ENCODE assay signal across 8 cellular contexts in genomic region chr16:67993207-67994036, GRCh38. TPM values are rescaled to one million over a fixed set of nuclear protein-coding genes. Genes with fewer than 3 reads are reported as not detected.
A peak's percentile ranks its signal among the peaks of the same experiment; 100 is the strongest.
DNase-seq lines count a peak whose midpoint lies in the region; ATAC-seq and TF ChIP-seq lines count a peak whose summit lies in the region.

No MANE protein-coding gene starts in this region.

- CTCF ChIA-PET in Caco-2 (lab: Charles Lee), result interaction anchor here (0.5 to 1.0 kb wide), 9 partner anchors 11 to 872 kb away, joined by 3 to 12 read pairs (median 3); partner anchors contain the start of genes DDX28 and DUS2

- DNase-seq in Caco-2 (peak; percentile 80 to 86), HuH-7.5 (ENCODE audit: low spot score) (peak; percentile 90), RWPE2 (ENCODE audit: low spot score) (no peak), foreskin keratinocyte (peak in 1 of 2 donors; percentile 19), omental fat pad (ENCODE audit: low spot score) (peak; percentile 57), suprapubic skin (ENCODE audit: low spot score in 2 of 2) (peak; percentile 85 to 88)
- DNase-seq in activated effector memory CD4-positive, alpha-beta T cell treated with anti-CD3 and anti-CD28 coated beads, Interleukin-2, amount 50 U/mL, for 16 hours, result peak; percentile 94

- TF ChIP-seq POLR2A in suprapubic skin (IDR thresholded peaks at IDR 0.05), result no peak

- H3K4me1 ChIP-seq in Caco-2, result peaks cover 7% of the 10 kb centered on the region
- H3K4me1 ChIP-seq in RWPE2 (ENCODE audit: insufficient read depth, poor library complexity, severe bottlenecking), result no peaks in the 10 kb centered on the region
- peaks cover 6% of the 10 kb centered on the region for H3K4me1 ChIP-seq in foreskin keratinocyte
- peaks cover 15% of the 10 kb centered on the region for H3K4me1 ChIP-seq in suprapubic skin

- intact Hi-C loops in Caco-2 (cut with micrococcal nuclease; ENCODE audit: unreplicated experiment), result loop anchor here (1.0 to 2.0 kb wide), 4 partner anchors 47 to 241 kb away; no protein-coding TSS in a partner anchor

- H3K27ac Mint-ChIP-seq in Caco-2 (ENCODE audit: unreplicated experiment), result no peak overlapping the region

- H3K9me3 ChIP-seq in Caco-2 (no peaks in the 10 kb centered on the region), RWPE2 (ENCODE audit: severe bottlenecking) (no peaks in the 10 kb centered on the region), suprapubic skin (no peaks in the 10 kb centered on the region)

- no TSS peak for BruUV-seq in Caco-2 (replicated peaks; lab: Mats Ljungman, UMichigan)

- no peaks in the 10 kb centered on the region for H3K4me1 Mint-ChIP-seq in Caco-2 (ENCODE audit: low read depth, unreplicated experiment)

- TF ChIP-seq EP300 in suprapubic skin (IDR thresholded peaks at IDR 0.05), result no peak

- 27% methylated on average over 12 of the region's 38 CpGs for WGBS in suprapubic skin

- no peaks in the 10 kb centered on the region for H3K27me3 Mint-ChIP-seq in Caco-2 (ENCODE audit: insufficient read depth, unreplicated experiment)

- H3K36me3 ChIP-seq in Caco-2 (ENCODE audit: control insufficient read depth, insufficient read depth, low read length) (no peaks in the 10 kb centered on the region), RWPE2 (ENCODE audit: low read depth) (no peaks in the 10 kb centered on the region), suprapubic skin (no peaks in the 10 kb centered on the region)

- H3K27ac ChIP-seq in RWPE2 (ENCODE audit: poor library complexity, severe bottlenecking) (no peak overlapping the region), foreskin keratinocyte (no peak overlapping the region), suprapubic skin (peak overlapping the region; percentile 4)

- TF ChIP-seq CTCF in Caco-2 (IDR thresholded peaks at IDR 0.05; ENCODE audit: insufficient read depth in 1 of 2, low read depth in 1 of 2, low read length in 1 of 2, severe bottlenecking in 1 of 2, unreplicated experiment in 1 of 2), result peak; percentile 95
- TF ChIP-seq CTCF in RWPE2 (IDR thresholded peaks at IDR 0.05; ENCODE audit: poor library complexity, severe bottlenecking), result peak; percentile 98
- peak; percentile 98 for TF ChIP-seq CTCF in foreskin keratinocyte (conservative IDR thresholded peaks at IDR 0.05)
- TF ChIP-seq CTCF in omental fat pad (IDR thresholded peaks at IDR 0.05), result peak in 2 of 3 donors; percentile 88 to 98
- peak; percentile 96 to 99 for TF ChIP-seq CTCF in suprapubic skin (IDR thresholded peaks at IDR 0.05)

- peak overlapping the region; percentile 37 for H3K4me3 Mint-ChIP-seq in Caco-2 (ENCODE audit: unreplicated experiment)

- POLR2A ChIA-PET in Caco-2 (lab: Charles Lee), result interaction anchor here (0.6 kb wide), 2 partner anchors 27 to 58 kb away, joined by 3 to 5 read pairs; no protein-coding TSS in a partner anchor

- H3K9me3 Mint-ChIP-seq in Caco-2 (ENCODE audit: unreplicated experiment), result no peaks in the 10 kb centered on the region

- no peaks in the 10 kb centered on the region for H3K27me3 ChIP-seq in Caco-2 (replicated peaks; ENCODE audit: control insufficient read depth, insufficient read depth, low read length)
- no peaks in the 10 kb centered on the region for H3K27me3 ChIP-seq in RWPE2 (ENCODE audit: insufficient read depth, poor library complexity, severe bottlenecking)
- H3K27me3 ChIP-seq in foreskin keratinocyte, result no peaks in the 10 kb centered on the region
- no peaks in the 10 kb centered on the region for H3K27me3 ChIP-seq in suprapubic skin

- no peaks in the 10 kb centered on the region for H3K36me3 Mint-ChIP-seq in Caco-2 (ENCODE audit: insufficient read depth, unreplicated experiment)

- ATAC-seq in GM21381 (IDR thresholded peaks at IDR 0.05; ENCODE audit: unreplicated experiment), result peak; percentile 73
- ATAC-seq in RWPE2 (ENCODE audit: low read depth), result peak; percentile 90
- ATAC-seq in foreskin keratinocyte, result peak; percentile 79
- peak; percentile 89 for ATAC-seq in omental fat pad (ENCODE audit: low FRiP score)

- no peak overlapping the region for H3K4me3 ChIP-seq in Caco-2 (ENCODE audit: low read depth, low read length)
- H3K4me3 ChIP-seq in RWPE2 (ENCODE audit: severe bottlenecking), result no peak overlapping the region
- peak overlapping the region; percentile 39 for H3K4me3 ChIP-seq in suprapubic skin

RNA-seq across cellular contexts. Expression of gene DPEP2, which starts 5.9 kb away (rescaled TPM):
- total RNA-seq in Caco-2 (2022) (not detected in 2 replicates), foreskin keratinocyte (not detected in 2 replicates), omental fat pad (1 to 10 TPM; 4.0 to 8.7 (median 4.8) TPM), suprapubic skin (under 1 TPM in 1 of 4 donors, not detected in 3; 0.56 TPM)
- polyA plus RNA-seq in foreskin keratinocyte, result 0.04 TPM in 1 of 2 replicates, not detected in the other

RNA-seq across cellular contexts. Expression of gene DPEP3, which starts 13.1 kb away (rescaled TPM):
- total RNA-seq in Caco-2 (2022), result not detected in 2 replicates
- total RNA-seq in foreskin keratinocyte, result not detected in 2 replicates
- polyA plus RNA-seq in foreskin keratinocyte, result not detected in 2 replicates
- total RNA-seq in omental fat pad, result under 1 TPM in 2 of 4 donors, not detected in 2; 0.24 to 0.63 TPM
- not detected for total RNA-seq in suprapubic skin

RNA-seq across cellular contexts. Expression of gene DPEP2NB, which starts 22.3 kb away (rescaled TPM):
- not detected in 2 replicates for total RNA-seq in Caco-2 (2022)
- total RNA-seq in foreskin keratinocyte, result not detected in 2 replicates
- not detected in 2 replicates for polyA plus RNA-seq in foreskin keratinocyte
- total RNA-seq in omental fat pad, result not detected
- total RNA-seq in suprapubic skin, result not detected

RNA-seq across cellular contexts. Expression of gene SLC12A4, which starts 25.0 kb away (rescaled TPM):
- total RNA-seq in Caco-2 (2022) (97.0 and 107 TPM in 2 replicates), foreskin keratinocyte (79.0 and 90.9 TPM in 2 replicates), omental fat pad (10 to 100 TPM; 39.4 to 92.2 (median 70.8) TPM), suprapubic skin (100 to 1,000 TPM in 1 of 4 donors, 10 to 100 TPM in 3; 31.2 to 165 (median 72.2) TPM)
- 52.6 and 57.5 TPM in 2 replicates for polyA plus RNA-seq in foreskin keratinocyte

RNA-seq across cellular contexts. Expression of gene DDX28, which starts 29.6 kb away (rescaled TPM):
- 15.9 and 17.1 TPM in 2 replicates for total RNA-seq in Caco-2 (2022)
- 16.9 and 17.0 TPM in 2 replicates for total RNA-seq in foreskin keratinocyte
- 16.1 and 16.5 TPM in 2 replicates for polyA plus RNA-seq in foreskin keratinocyte
- total RNA-seq in omental fat pad, result 10 to 100 TPM in 1 of 4 donors, 1 to 10 TPM in 3; 6.4 to 13.5 (median 6.8) TPM
- total RNA-seq in suprapubic skin, result 10 to 100 TPM in 2 of 4 donors, 1 to 10 TPM in 2; 9.0 to 22.5 (median 13.0) TPM
